In the genomic region with DNA sequence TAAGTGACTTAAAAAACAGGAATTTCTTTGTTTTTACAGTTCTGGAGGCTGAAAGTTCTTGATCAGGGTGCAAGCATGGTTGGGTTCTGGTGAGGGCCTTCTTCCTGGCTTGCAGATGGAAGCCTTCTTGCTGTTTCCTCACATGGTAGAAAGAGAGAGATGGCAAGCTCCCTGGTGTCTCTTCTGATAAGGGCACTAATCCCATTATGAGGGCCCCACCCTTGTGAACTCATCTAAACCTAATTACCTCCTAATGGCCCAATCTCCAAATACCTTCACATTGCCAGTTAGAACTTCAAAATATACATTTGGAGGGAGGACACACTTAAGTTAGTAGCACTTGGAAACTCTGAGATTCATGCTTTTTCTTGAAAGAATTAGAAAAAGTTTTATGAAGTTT, we compare ENCODE assay signal across 24 cellular contexts.
"Had no signal": no experiment of that assay in that cellular context is flagged by ENCODE, and none has a peak within 500 bp of the region (broad histone marks: within the 10 kb centered on the region; RNA-seq: fewer than 3 reads in every experiment).

No MANE protein-coding gene starts in this region.

- ATAC-seq: natural killer cell; psoas muscle; right cardiac atrium; sciatic nerve; stimulated activated naive B cell treated with anti-CD40 and anti-IgM and Interleukin-4, amounts not matched to agents 10 μg/mL and 1 μg/mL and 100 μg/mL, for 72 hours had no signal

- H3K4me3 Mint-ChIP-seq: naive B cell; natural killer cell; nephron; neural progenitor cell; stimulated activated naive B cell treated with anti-CD40 and anti-IgM and Interleukin-4, amounts not matched to agents 10 μg/mL and 1 μg/mL and 100 μg/mL, for 72 hours; stimulated activated naive CD8-positive, alpha-beta T cell treated with anti-CD3 and anti-CD28 coated beads, Interleukin-15, Interleukin-2, amounts not matched to agents 100 ng/mL and 50 ng/mL, for 24 hours had no signal

- H3K27me3 Mint-ChIP-seq: naive B cell; progenitor cell of endocrine pancreas; stimulated activated naive B cell treated with anti-CD40 and anti-IgM and Interleukin-4, amounts not matched to agents 10 μg/mL and 1 μg/mL and 100 μg/mL, for 72 hours; stimulated activated naive CD8-positive, alpha-beta T cell treated with anti-CD3 and anti-CD28 coated beads, Interleukin-15, Interleukin-2, amounts not matched to agents 100 ng/mL and 50 ng/mL, for 24 hours had no signal

- DNase-seq: naive B cell; natural killer cell; occipital lobe; ovary; posterior cingulate gyrus; psoas muscle; right cardiac atrium; spleen; stimulated activated CD4-positive, alpha-beta T cell treated with anti-CD3 and anti-CD28 coated beads, Interleukin-12 subunit alpha, Interleukin-12 subunit beta, amount 100 ng/mL, for 4 hours; stimulated activated CD4-positive, alpha-beta T cell treated with anti-CD3 and anti-CD28 coated beads, Interleukin-1b, Interleukin-23, amount 100 ng/mL, for 48 hours; stimulated activated CD4-positive, alpha-beta T cell treated with anti-CD3 and anti-CD28 coated beads, Interleukin-4, amount 100 ng/mL, for 1 hour; stimulated activated CD4-positive, alpha-beta T cell treated with anti-CD3 and anti-CD28 coated beads, Interleukin-4, amount 100 ng/mL, for 4 hours; stimulated activated CD8-positive, alpha-beta memory T cell treated with anti-CD3 and anti-CD28 coated beads, Interleukin-4, amount 100 ng/mL, for 48 hours; stimulated activated naive B cell treated with anti-CD40 and anti-IgM and Interleukin-4, amounts not matched to agents 10 μg/mL and 1 μg/mL and 100 μg/mL, for 72 hours; stimulated activated naive CD4-positive, alpha-beta T cell treated with Interleukin-2 at 50 U/mL for 16 hours; stomach; thyroid gland; trophoblast cell; upper lobe of left lung had no signal

- H3K4me1 Mint-ChIP-seq: stimulated activated naive B cell treated with anti-CD40 and anti-IgM and Interleukin-4, amounts not matched to agents 10 μg/mL and 1 μg/mL and 100 μg/mL, for 72 hours had no signal

- H3K27ac Mint-ChIP-seq: nephron; neural progenitor cell; stimulated activated naive B cell treated with anti-CD40 and anti-IgM and Interleukin-4, amounts not matched to agents 10 μg/mL and 1 μg/mL and 100 μg/mL, for 72 hours had no signal
